34 cellular contexts compared by ENCODE assay signal in genomic region chrX:5979338-5979737, GRCh38.
"Had no signal": no experiment of that assay in that cellular context is flagged by ENCODE, and none has a peak within 500 bp of the region (broad histone marks: within the 10 kb centered on the region; RNA-seq: fewer than 3 reads in every experiment).

No MANE protein-coding gene starts in this region.

- H3K4me1 Mint-ChIP-seq: activated B cell treated with CpG ODN at 0.5 μM for 24 hours; activated CD4-positive, alpha-beta T cell treated with anti-CD3 and anti-CD28 coated beads, Interleukin-2, amount 10 ng/mL, durations not matched to agents 24 days and 14 days; activated CD8-positive, alpha-beta memory T cell treated with anti-CD3 and anti-CD28 coated beads, Interleukin-2, amount 10 ng/mL, durations not matched to agents 7 days and 5 days; activated naive CD4-positive, alpha-beta T cell treated with anti-CD3 and anti-CD28 coated beads, Interleukin-2, amount 10 ng/mL, durations not matched to agents 7 days and 5 days; activated naive CD4-positive, alpha-beta T cell treated with anti-CD3 and anti-CD28 coated beads, Interleukin-2, amount 50 U/mL, for 24 hours; activated naive CD8-positive, alpha-beta T cell treated with anti-CD3 and anti-CD28 coated beads, Interleukin-2, amount 10 ng/mL, durations not matched to agents 7 days and 5 days; activated naive CD8-positive, alpha-beta T cell treated with anti-CD3 and anti-CD28 coated beads, Interleukin-2, amount 50 U/mL, for 24 hours had no signal

- DNase-seq: activated B cell treated with CpG ODN at 0.5 μM for 24 hours; activated CD4-positive, alpha-beta memory T cell treated with anti-CD3 and anti-CD28 coated beads for 36 hours; activated CD4-positive, alpha-beta T cell treated with anti-CD3 and anti-CD28 coated beads for 4 hours; activated CD4-positive, alpha-beta T cell treated with anti-CD3 and anti-CD28 coated beads, Interleukin-2, amount 10 ng/mL, durations not matched to agents 24 days and 14 days; activated CD4-positive, alpha-beta T cell treated with anti-CD3 and anti-CD28 coated beads, Interleukin-2, amount 50 U/mL, for 1 hour; activated CD4-positive, alpha-beta T cell treated with anti-CD3 and anti-CD28 coated beads, Interleukin-2, amount 50 U/mL, for 4 hours; activated CD4-positive, CD25-positive, alpha-beta regulatory T cell treated with anti-CD3 and anti-CD28 coated beads, Interleukin-2, amount 50 U/mL, for 72 hours; activated CD8-positive, alpha-beta memory T cell treated with anti-CD3 and anti-CD28 coated beads for 24 hours; activated CD8-positive, alpha-beta memory T cell treated with anti-CD3 and anti-CD28 coated beads, Interleukin-2, amount 10 ng/mL, durations not matched to agents 7 days and 5 days; activated CD8-positive, alpha-beta memory T cell treated with anti-CD3 and anti-CD28 coated beads, Interleukin-2, amount 50 U/mL, for 48 hours; activated CD8-positive, alpha-beta T cell treated with anti-CD3 and anti-CD28 coated beads, Interleukin-2, amount 10 ng/mL, durations not matched to agents 7 days and 5 days; activated effector memory CD4-positive, alpha-beta T cell treated with Interleukin-2 at 50 U/mL for 16 hours; activated gamma-delta T cell; activated naive CD4-positive, alpha-beta T cell treated with anti-CD3 and anti-CD28 coated beads, Interleukin-2, amount 10 ng/mL, durations not matched to agents 7 days and 5 days; activated naive CD4-positive, alpha-beta T cell treated with Interleukin-2 at 50 U/mL for 16 hours; activated naive CD8-positive, alpha-beta T cell treated with anti-CD3 and anti-CD28 coated beads, Interleukin-2, amount 10 ng/mL, durations not matched to agents 7 days and 5 days; activated naive CD8-positive, alpha-beta T cell treated with anti-CD3 and anti-CD28 coated beads, Interleukin-2, amount 50 U/mL, for 24 hours; activated T-cell treated with anti-CD3 and anti-CD28 coated beads, Interleukin-2, amount 50 U/mL, for 24 hours; activated T-cell treated with anti-CD3 and anti-CD28 coated beads, Interleukin-2, amount 50 U/mL, for 48 hours; amygdala; anterior cingulate cortex; central memory CD4-positive, alpha-beta T cell; T-helper 1 cell; T-helper 2 cell; T-helper 9 cell had no signal

- H3K36me3 ChIP-seq: ascending aorta had no signal

- H3K4me3 ChIP-seq: ascending aorta had no signal

- H3K4me1 ChIP-seq: ascending aorta had no signal

- H3K36me3 Mint-ChIP-seq: activated CD4-positive, alpha-beta memory T cell treated with anti-CD3 and anti-CD28 coated beads for 36 hours; activated CD8-positive, alpha-beta memory T cell treated with anti-CD3 and anti-CD28 coated beads, Interleukin-2, amount 10 ng/mL, durations not matched to agents 7 days and 5 days; activated naive CD4-positive, alpha-beta T cell treated with anti-CD3 and anti-CD28 coated beads, Interleukin-2, amount 10 ng/mL, durations not matched to agents 7 days and 5 days; activated naive CD4-positive, alpha-beta T cell treated with anti-CD3 and anti-CD28 coated beads, Interleukin-2, amount 50 U/mL, for 24 hours; activated naive CD8-positive, alpha-beta T cell; activated naive CD8-positive, alpha-beta T cell treated with anti-CD3 and anti-CD28 coated beads, Interleukin-2, amount 10 ng/mL, durations not matched to agents 7 days and 5 days had no signal

- H3K27ac Mint-ChIP-seq: activated B cell treated with CpG ODN at 0.5 μM for 24 hours; activated CD4-positive, alpha-beta memory T cell treated with anti-CD3 and anti-CD28 coated beads for 36 hours; activated CD4-positive, alpha-beta T cell treated with anti-CD3 and anti-CD28 coated beads, Interleukin-2, amount 10 ng/mL, durations not matched to agents 24 days and 14 days; activated CD8-positive, alpha-beta memory T cell treated with anti-CD3 and anti-CD28 coated beads, Interleukin-2, amount 10 ng/mL, durations not matched to agents 7 days and 5 days; activated CD8-positive, alpha-beta T cell treated with anti-CD3 and anti-CD28 coated beads, Interleukin-2, amount 10 ng/mL, durations not matched to agents 7 days and 5 days; activated naive CD4-positive, alpha-beta T cell treated with anti-CD3 and anti-CD28 coated beads, Interleukin-2, amount 10 ng/mL, durations not matched to agents 7 days and 5 days; activated naive CD4-positive, alpha-beta T cell treated with anti-CD3 and anti-CD28 coated beads, Interleukin-2, amount 50 U/mL, for 24 hours; activated naive CD8-positive, alpha-beta T cell; activated naive CD8-positive, alpha-beta T cell treated with anti-CD3 and anti-CD28 coated beads, Interleukin-2, amount 10 ng/mL, durations not matched to agents 7 days and 5 days; activated naive CD8-positive, alpha-beta T cell treated with anti-CD3 and anti-CD28 coated beads, Interleukin-2, amount 50 U/mL, for 24 hours; activated T-cell treated with anti-CD3 and anti-CD28 coated beads, Interleukin-2, amount 50 U/mL, for 24 hours; activated T-helper 2 cell treated with anti-CD3 and anti-CD28 coated beads, Interferon-gamma antibody, Interleukin-2, Interleukin-4, amounts not matched to agents 10 μg/mL and 5 μg/mL and 100 μg/mL, durations not matched to agents 14 hours and 24 hours and 36 hours; brain; T-helper 1 cell treated with Interleukin-12 subunit alpha and Interleukin-12 subunit beta and Interleukin-4 antibody, amounts not matched to agents 30 μg/mL and 1 μg/mL, for 36 hours; T-helper 2 cell treated with Interferon-gamma antibody and Interleukin-4, amounts not matched to agents 5 μg/mL and 100 μg/mL, for 36 hours had no signal

- H3K9me3 ChIP-seq: ascending aorta had no signal

- FAIRE-seq: TTC549 had no signal

- H3K27me3 ChIP-seq: ascending aorta had no signal

- H3K9me3 Mint-ChIP-seq: activated B cell treated with CpG ODN at 0.5 μM for 24 hours; activated CD4-positive, alpha-beta memory T cell treated with anti-CD3 and anti-CD28 coated beads for 36 hours; activated CD4-positive, alpha-beta T cell treated with anti-CD3 and anti-CD28 coated beads, Interleukin-2, amount 10 ng/mL, durations not matched to agents 24 days and 14 days; activated naive CD4-positive, alpha-beta T cell treated with anti-CD3 and anti-CD28 coated beads, Interleukin-2, amount 10 ng/mL, durations not matched to agents 7 days and 5 days; activated naive CD4-positive, alpha-beta T cell treated with anti-CD3 and anti-CD28 coated beads, Interleukin-2, amount 50 U/mL, for 24 hours; activated naive CD8-positive, alpha-beta T cell treated with anti-CD3 and anti-CD28 coated beads, Interleukin-2, amount 10 ng/mL, durations not matched to agents 7 days and 5 days; activated naive CD8-positive, alpha-beta T cell treated with anti-CD3 and anti-CD28 coated beads, Interleukin-2, amount 50 U/mL, for 24 hours; activated T-cell treated with anti-CD3 and anti-CD28 coated beads, Interleukin-2, amount 50 U/mL, for 24 hours; activated T-helper 2 cell treated with anti-CD3 and anti-CD28 coated beads, Interferon-gamma antibody, Interleukin-2, Interleukin-4, amounts not matched to agents 10 μg/mL and 5 μg/mL and 100 μg/mL, durations not matched to agents 14 hours and 24 hours and 36 hours; T-helper 1 cell treated with Interleukin-12 subunit alpha and Interleukin-12 subunit beta and Interleukin-4 antibody, amounts not matched to agents 30 μg/mL and 1 μg/mL, for 36 hours; T-helper 2 cell treated with Interferon-gamma antibody and Interleukin-4, amounts not matched to agents 5 μg/mL and 100 μg/mL, for 36 hours had no signal

- H3K27ac ChIP-seq: ascending aorta, VCaP had no signal

- ATAC-seq: activated CD8-positive, alpha-beta memory T cell treated with anti-CD3 and anti-CD28 coated beads, Interleukin-2, amount 10 ng/mL, durations not matched to agents 7 days and 5 days; activated CD8-positive, alpha-beta T cell treated with anti-CD3 and anti-CD28 coated beads, Interleukin-2, amount 10 ng/mL, durations not matched to agents 7 days and 5 days; activated naive CD8-positive, alpha-beta T cell treated with anti-CD3 and anti-CD28 coated beads, Interleukin-2, amount 50 U/mL, for 24 hours had no signal

- H3K27me3 Mint-ChIP-seq: activated B cell treated with CpG ODN at 0.5 μM for 24 hours; activated CD4-positive, alpha-beta memory T cell treated with anti-CD3 and anti-CD28 coated beads for 36 hours; activated CD4-positive, alpha-beta T cell treated with anti-CD3 and anti-CD28 coated beads, Interleukin-2, amount 10 ng/mL, durations not matched to agents 24 days and 14 days; activated CD8-positive, alpha-beta memory T cell treated with anti-CD3 and anti-CD28 coated beads, Interleukin-2, amount 10 ng/mL, durations not matched to agents 7 days and 5 days; activated naive CD4-positive, alpha-beta T cell treated with anti-CD3 and anti-CD28 coated beads, Interleukin-2, amount 10 ng/mL, durations not matched to agents 7 days and 5 days; activated naive CD4-positive, alpha-beta T cell treated with anti-CD3 and anti-CD28 coated beads, Interleukin-2, amount 50 U/mL, for 24 hours; activated naive CD8-positive, alpha-beta T cell; activated naive CD8-positive, alpha-beta T cell treated with anti-CD3 and anti-CD28 coated beads, Interleukin-2, amount 10 ng/mL, durations not matched to agents 7 days and 5 days; activated naive CD8-positive, alpha-beta T cell treated with anti-CD3 and anti-CD28 coated beads, Interleukin-2, amount 50 U/mL, for 24 hours; brain had no signal

- H3K4me3 Mint-ChIP-seq: activated B cell treated with CpG ODN at 0.5 μM for 24 hours; activated CD4-positive, alpha-beta memory T cell treated with anti-CD3 and anti-CD28 coated beads for 36 hours; activated CD4-positive, alpha-beta T cell treated with anti-CD3 and anti-CD28 coated beads, Interleukin-2, amount 10 ng/mL, durations not matched to agents 24 days and 14 days; activated CD8-positive, alpha-beta memory T cell treated with anti-CD3 and anti-CD28 coated beads, Interleukin-2, amount 10 ng/mL, durations not matched to agents 7 days and 5 days; activated CD8-positive, alpha-beta T cell treated with anti-CD3 and anti-CD28 coated beads, Interleukin-2, amount 10 ng/mL, durations not matched to agents 7 days and 5 days; activated naive CD4-positive, alpha-beta T cell treated with anti-CD3 and anti-CD28 coated beads, Interleukin-2, amount 10 ng/mL, durations not matched to agents 7 days and 5 days; activated naive CD4-positive, alpha-beta T cell treated with anti-CD3 and anti-CD28 coated beads, Interleukin-2, amount 50 U/mL, for 24 hours; activated naive CD8-positive, alpha-beta T cell; activated naive CD8-positive, alpha-beta T cell treated with anti-CD3 and anti-CD28 coated beads, Interleukin-2, amount 10 ng/mL, durations not matched to agents 7 days and 5 days; activated naive CD8-positive, alpha-beta T cell treated with anti-CD3 and anti-CD28 coated beads, Interleukin-2, amount 50 U/mL, for 24 hours; activated T-cell treated with anti-CD3 and anti-CD28 coated beads, Interleukin-2, amount 50 U/mL, for 24 hours; brain; T-helper 1 cell treated with Interleukin-12 subunit alpha and Interleukin-12 subunit beta and Interleukin-4 antibody, amounts not matched to agents 30 μg/mL and 1 μg/mL, for 36 hours; T-helper 2 cell treated with Interferon-gamma antibody and Interleukin-4, amounts not matched to agents 5 μg/mL and 100 μg/mL, for 36 hours had no signal
